Comparison of ENCODE assay signal across 8 cellular contexts in the genomic region with DNA sequence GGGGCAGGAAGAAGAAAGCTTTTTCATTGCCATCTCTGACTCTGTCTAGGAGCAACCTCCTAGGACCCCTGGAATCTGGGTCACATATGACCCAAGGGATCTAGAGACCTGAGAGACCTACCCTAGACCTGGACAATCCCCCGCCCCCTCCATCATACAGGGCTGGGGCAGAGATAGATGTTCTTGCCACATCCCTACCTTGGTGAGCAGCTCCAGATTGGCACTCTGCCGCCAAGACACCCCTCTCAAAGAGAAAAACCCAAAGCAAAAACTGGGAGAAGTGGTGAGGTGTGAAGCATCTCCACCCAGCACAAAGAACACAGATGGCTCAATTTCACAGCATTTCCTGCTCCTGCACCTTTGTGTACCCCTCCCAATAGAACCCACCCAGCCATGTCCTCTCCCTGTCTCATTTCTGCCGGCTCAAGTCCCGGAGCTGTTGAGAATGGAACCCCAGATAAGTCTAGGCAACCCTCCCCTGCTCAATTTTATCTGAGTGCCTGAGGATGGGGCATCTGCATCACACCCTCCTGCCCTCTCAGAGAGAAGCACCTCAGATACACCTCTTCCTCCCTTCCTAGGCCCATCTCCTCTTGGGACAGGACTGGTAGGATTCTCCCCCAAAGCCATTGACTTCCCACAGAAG. TPM values are rescaled to one million over a fixed set of nuclear protein-coding genes. Genes with fewer than 3 reads are reported as not detected.
A peak's percentile ranks its signal among the peaks of the same experiment; 100 is the strongest.
DNase-seq lines count a peak whose midpoint lies in the region; ATAC-seq, FAIRE-seq and TF ChIP-seq lines count a peak whose summit lies in the region.

No MANE protein-coding gene starts in this region.

- TF ChIP-seq POLR2A in endothelial cell of umbilical vein (IDR thresholded peaks at IDR 0.05; ENCODE audit: low read depth, low read length) (no peak), gastroesophageal sphincter (IDR thresholded peaks at IDR 0.05) (no peak)

- POLR2A ChIA-PET in endothelial cell of umbilical vein (lab: Charles Lee) = no interaction called here

- H2AFZ ChIP-seq in OCI-LY1 (ENCODE audit: low read length) (no peak overlapping the region), endothelial cell of umbilical vein (ENCODE audit: low read depth, low read length) (no peak overlapping the region), parathyroid adenoma (peak overlapping the region; percentile 53)

- DNase-seq in endothelial cell of umbilical vein (ENCODE audit: low read depth, low spot score) (no peak), NCI-H187 treated with DMSO at 0.1 percent for 48 hours (lab: John Stamatoyannopoulos, UW) (no peak), GDM1 (lab: John Stamatoyannopoulos, UW) (no peak), ACHN (no peak)

- peak overlapping the region; percentile 97 for H3K27ac ChIP-seq in OCI-LY1 (ENCODE audit: low read depth, low read length, poor library complexity, severe bottlenecking)
- no peak overlapping the region for H3K27ac ChIP-seq in endothelial cell of umbilical vein (ENCODE audit: insufficient read depth, low read depth, low read length)
- peak overlapping the region; percentile 73 for H3K27ac ChIP-seq in parathyroid adenoma
- peak overlapping the region in 1 of 4 donors; percentile 72 for H3K27ac ChIP-seq in gastroesophageal sphincter

- H3K79me2 ChIP-seq in OCI-LY1 (ENCODE audit: insufficient read depth, low read length) (no peaks in the 10 kb centered on the region), endothelial cell of umbilical vein (ENCODE audit: control insufficient read depth, insufficient read depth, low read length) (no peaks in the 10 kb centered on the region), parathyroid adenoma (peaks cover 5% of the 10 kb centered on the region)

- H3K9ac ChIP-seq in ES-I3 (ENCODE audit: low read depth, low read length) (peak overlapping the region; percentile 64; the same call in 1 of the 2 replicates), OCI-LY1 (ENCODE audit: low read length) (peak overlapping the region; percentile 76), endothelial cell of umbilical vein (replicated peaks; ENCODE audit: extremely low read depth, insufficient read depth, low read length) (no peak overlapping the region), parathyroid adenoma (no peak overlapping the region)

- H3K36me3 ChIP-seq in ES-I3 (ENCODE audit: insufficient read depth, low read length) (no peaks in the 10 kb centered on the region), OCI-LY1 (ENCODE audit: insufficient read depth, low read length) (no peaks in the 10 kb centered on the region), endothelial cell of umbilical vein (ENCODE audit: control insufficient read depth in 2 of 2, extremely low read depth in 1 of 2, insufficient read depth in 2 of 2, low read length in 2 of 2) (no peaks in the 10 kb centered on the region), parathyroid adenoma (ENCODE audit: control insufficient read depth, insufficient read depth, low read length) (no peaks in the 10 kb centered on the region), gastroesophageal sphincter (no peaks in the 10 kb centered on the region)

- no peak for TF ChIP-seq EP300 in gastroesophageal sphincter (IDR thresholded peaks at IDR 0.05)

- ATAC-seq in gastroesophageal sphincter = no peak

- peaks cover 30% of the 10 kb centered on the region for H3K4me1 ChIP-seq in ES-I3 (ENCODE audit: insufficient read depth, low read length)
- H3K4me1 ChIP-seq in OCI-LY1 (ENCODE audit: insufficient read depth, low read length, severe bottlenecking) = peaks cover 52% of the 10 kb centered on the region
- H3K4me1 ChIP-seq in endothelial cell of umbilical vein (ENCODE audit: control insufficient read depth, extremely low read depth, insufficient read depth, low read length) = peaks cover 29% of the 10 kb centered on the region
- H3K4me1 ChIP-seq in parathyroid adenoma = peaks cover 25% of the 10 kb centered on the region
- peaks cover 0 to 66% (median 17%) of the 10 kb centered on the region in 3 donors for H3K4me1 ChIP-seq in gastroesophageal sphincter

- peak overlapping the region; percentile 74 for H3K4me2 ChIP-seq in OCI-LY1 (ENCODE audit: low read length)
- peak overlapping the region; percentile 62 for H3K4me2 ChIP-seq in endothelial cell of umbilical vein (ENCODE audit: insufficient read depth, low read length)
- peak overlapping the region; percentile 76 for H3K4me2 ChIP-seq in parathyroid adenoma (ENCODE audit: low read length)

- 89 to 100% methylated on average over 2 to 3 of the region's 4 CpGs for WGBS in gastroesophageal sphincter (ENCODE audit: low coverage in 1 of 2), 2 donors

- CTCF ChIA-PET in endothelial cell of umbilical vein (lab: Charles Lee) = interaction anchor here (1.2 to 7.0 kb wide), 6 partner anchors 7 to 49 kb away, joined by 3 to 94 read pairs (median 16); no protein-coding TSS in a partner anchor

- in situ Hi-C loops in ACHN (cut with HindIII; ENCODE audit: low pct_ligation_motif_present, low pct_unique_long_range_greater_than_20kb, low sequenced_read_pairs) = no loop called here

- TF ChIP-seq CTCF in OCI-LY1 (IDR thresholded peaks at IDR 0.05; ENCODE audit: low read length) = no peak
- no peak for TF ChIP-seq CTCF in endothelial cell of umbilical vein (IDR thresholded peaks at IDR 0.05; ENCODE audit: extremely low read depth in 1 of 2, insufficient read depth in 1 of 2, low read depth in 1 of 2, low read length in 2 of 2)
- TF ChIP-seq CTCF in parathyroid adenoma (IDR thresholded peaks at IDR 0.05) = no peak
- TF ChIP-seq CTCF in gastroesophageal sphincter (IDR thresholded peaks at IDR 0.05) = no peak

- no TSS peak for BruUV-seq in endothelial cell of umbilical vein (replicated peaks; lab: Mats Ljungman, UMichigan)

- peak overlapping the region; percentile 80 for H3K4me3 ChIP-seq in OCI-LY1 (ENCODE audit: low read depth, low read length, poor library complexity, severe bottlenecking)
- no peak overlapping the region for H3K4me3 ChIP-seq in endothelial cell of umbilical vein (replicated peaks in 1 of 3; ENCODE audit: insufficient read depth in 1 of 3, low read depth in 1 of 3, low read length in 3 of 3)
- H3K4me3 ChIP-seq in parathyroid adenoma (ENCODE audit: low read depth, low read length) = peak overlapping the region; percentile 55
- H3K4me3 ChIP-seq in gastroesophageal sphincter = peak overlapping the region in 1 of 2 donors; percentile 68

- no peak for FAIRE-seq in endothelial cell of umbilical vein (lab: Jason Lieb, UNC)

- 0 out of 2 replicates have a peak, but pooled peaks cover 6% of the 10 kb centered on the region for H3F3A ChIP-seq in OCI-LY1 (ENCODE audit: insufficient read depth, low read length)

- H4K20me1 ChIP-seq in OCI-LY1 (ENCODE audit: insufficient read depth, low read length) = no peaks in the 10 kb centered on the region
- H4K20me1 ChIP-seq in endothelial cell of umbilical vein (replicated peaks; ENCODE audit: control insufficient read depth, extremely low read depth, insufficient read depth, low read length) = no peaks in the 10 kb centered on the region

- no peaks in the 10 kb centered on the region for H3K9me1 ChIP-seq in endothelial cell of umbilical vein (replicated peaks; ENCODE audit: control insufficient read depth, extremely low read depth, insufficient read depth, low read length)

- intact Hi-C loops in endothelial cell of umbilical vein (cut with micrococcal nuclease) = no loop called here

- H3K9me3 ChIP-seq in ES-I3 (ENCODE audit: control insufficient read depth, insufficient read depth, low read length) (no peaks in the 10 kb centered on the region), OCI-LY1 (ENCODE audit: low read length) (no peaks in the 10 kb centered on the region), endothelial cell of umbilical vein (replicated peaks; ENCODE audit: control insufficient read depth, insufficient read depth, low read length) (no peaks in the 10 kb centered on the region), parathyroid adenoma (ENCODE audit: control insufficient read depth, low read length) (no peaks in the 10 kb centered on the region), gastroesophageal sphincter (no peaks in the 10 kb centered on the region)

- dilution Hi-C loops in endothelial cell of umbilical vein (cut with MboI; ENCODE audit: extremely low pct_ligation_motif_present, low sequenced_read_pairs) = no loop called here

- H3K27me3 ChIP-seq in OCI-LY1 (ENCODE audit: insufficient read depth, low read length) = no peaks in the 10 kb centered on the region
- H3K27me3 ChIP-seq in endothelial cell of umbilical vein (ENCODE audit: control insufficient read depth in 2 of 2, insufficient read depth in 2 of 2, low read length in 2 of 2) = no peaks in the 10 kb centered on the region
- H3K27me3 ChIP-seq in parathyroid adenoma (ENCODE audit: control insufficient read depth, insufficient read depth, low read length) = no peaks in the 10 kb centered on the region
- H3K27me3 ChIP-seq in gastroesophageal sphincter = peaks cover 13% of the 10 kb centered on the region

- H3K9me2 ChIP-seq in OCI-LY1 (ENCODE audit: low read depth, low read length) = no peaks in the 10 kb centered on the region

TF ChIP-seq in endothelial cell of umbilical vein, 7 proteins besides CTCF, POLR2A, EP300 and RAD21:
- TF ChIP-seq MAX (IDR thresholded peaks at IDR 0.05; ENCODE audit: insufficient read depth, insufficient read length) = no peak
- no peak for TF ChIP-seq JUN (IDR thresholded peaks at IDR 0.05; ENCODE audit: borderline replicate concordance, insufficient read depth, insufficient read length, low read depth)
- no peak for TF ChIP-seq POLR2AphosphoS5 (IDR thresholded peaks at IDR 0.05; ENCODE audit: insufficient read depth, low read depth, low read length)
- TF ChIP-seq GATA2 (IDR thresholded peaks at IDR 0.05; ENCODE audit: insufficient read depth, insufficient read length, low read depth, low read length) = no peak
- TF ChIP-seq EZH2 (IDR thresholded peaks at IDR 0.05; ENCODE audit: borderline replicate concordance, low read depth, low read length, severe bottlenecking) = no peak
- TF ChIP-seq MYC (IDR thresholded peaks at IDR 0.05; ENCODE audit: low read depth, low read length) = no peak
- no peak for TF ChIP-seq FOS (IDR thresholded peaks at IDR 0.05; ENCODE audit: borderline replicate concordance, insufficient read depth, low read length)

RNA-seq across cellular contexts. Expression of gene KIF21B, which starts 1.2 kb away (rescaled TPM):
- total RNA-seq in endothelial cell of umbilical vein (4.4 and 4.7 TPM in 2 replicates), gastroesophageal sphincter (1 to 10 TPM; 1.2 to 1.9 (median 1.6) TPM)
- polyA plus RNA-seq in endothelial cell of umbilical vein = 1.8 and 1.9 TPM in 2 replicates
- polyA plus RNA-seq in endothelial cell of umbilical vein (2011; cell fraction: cytosol; rRNA removed) = 1.7 and 1.9 TPM in 2 replicates
- 6.9 and 7.2 TPM in 2 replicates for polyA plus RNA-seq in endothelial cell of umbilical vein (2011; cell fraction: nucleus; rRNA removed)
- polyA plus RNA-seq in endothelial cell of umbilical vein (2012) = 2.5 and 2.6 TPM in 2 replicates
- 3.4 TPM in 2 replicates for polyA minus RNA-seq in endothelial cell of umbilical vein
- polyA minus RNA-seq in endothelial cell of umbilical vein (2011; cell fraction: cytosol; rRNA and poly(A)+ RNA removed) = 5.3 TPM
- 3.2 and 3.3 TPM in 2 replicates for polyA minus RNA-seq in endothelial cell of umbilical vein (2011; cell fraction: nucleus; rRNA and poly(A)+ RNA removed)

Comparison
In these comparisons a context has a peak if more than half of its experiments do, and no peak if none do; other contexts are left out.
1. H3K9ac ChIP-seq: peak in ES-I3 (single experiment) and OCI-LY1 (single experiment); none in endothelial cell of umbilical vein (single experiment) and parathyroid adenoma (single experiment).
2. H3K4me3 ChIP-seq: peak in OCI-LY1 (single experiment) and parathyroid adenoma (single experiment); none in endothelial cell of umbilical vein (0 of 3).
3. Peak in every context shown above with its lines, with median percentiles within 50 percentile points of each other: H3K4me2 ChIP-seq.